ENCODE assay signal across 19 cellular contexts in the genomic region with DNA sequence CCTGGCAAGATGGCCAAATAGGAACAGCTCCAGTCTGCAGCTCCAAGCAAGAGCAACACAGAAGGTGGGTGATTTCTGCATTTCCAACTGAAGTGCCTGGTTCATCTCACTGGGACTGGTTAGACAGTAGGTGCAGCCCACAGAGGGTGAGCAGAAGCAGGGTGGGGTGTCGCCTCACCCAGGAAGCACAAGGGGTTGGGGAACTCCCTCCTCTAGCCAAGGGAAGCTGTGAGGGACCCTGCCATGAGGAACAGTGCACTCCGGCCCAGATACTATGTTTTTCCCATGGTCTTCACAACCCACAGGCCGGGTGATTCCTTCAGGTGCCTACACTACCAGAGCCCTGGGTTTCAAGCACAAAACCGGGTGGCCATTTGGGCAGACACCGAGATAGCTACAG. TPM values are rescaled to one million over a fixed set of nuclear protein-coding genes. Genes with fewer than 3 reads are reported as not detected.
"Had no signal": no experiment of that assay in that cellular context is flagged by ENCODE, and none has a peak within 500 bp of the region (broad histone marks: within the 10 kb centered on the region; RNA-seq: fewer than 3 reads in every experiment).

No MANE protein-coding gene starts in this region.

RNA-seq across cellular contexts. Expression of a gene that starts 56.4 kb away (rescaled TPM):
- total RNA-seq: colonic mucosa, dermis microvascular lymphatic vessel endothelial cell, endodermal cell, esophagus mucosa, esophagus squamous epithelium, gastrocnemius medialis, glomerular endothelial cell, heart right ventricle, kidney epithelial cell, left cardiac atrium, left lung, left ventricle myocardium superior, lower leg skin, lower lobe of right lung, lung microvascular endothelial cell, mononuclear cell, mucosa of gallbladder, natural killer cell had no signal
- polyA plus RNA-seq: heart right ventricle, keratinocyte had no signal
